Comparison of ENCODE assay signal across 28 cellular contexts in genomic region chr7:71278301-71278700, GRCh38.
"Had no signal": no experiment of that assay in that cellular context is flagged by ENCODE, and none has a peak within 500 bp of the region (broad histone marks: within the 10 kb centered on the region; RNA-seq: fewer than 3 reads in every experiment).

No MANE protein-coding gene starts in this region.

- H3K27me3 Mint-ChIP-seq: activated naive CD8-positive, alpha-beta T cell; dendritic cell treated with granulocyte-macrophage colony-stimulating factor and Interleukin-4, amounts not matched to agents 40 ng/mL and 50 ng/mL, for 4 days; natural killer cell treated with Interleukin-12 subunit alpha and Interleukin-12 subunit beta and Interleukin-15 and Interleukin-18, amount 100 ng/mL, for 72 hours; stimulated activated memory B cell treated with anti-CD40 and anti-IgM and Interleukin-4, amounts not matched to agents 10 μg/mL and 1 μg/mL and 100 μg/mL, for 72 hours; stimulated activated naive CD8-positive, alpha-beta T cell treated with anti-CD3 and anti-CD28 coated beads, Interleukin-15, amount 100 ng/mL, for 72 hours had no signal

- H3K27ac Mint-ChIP-seq: activated naive CD8-positive, alpha-beta T cell; dendritic cell treated with granulocyte-macrophage colony-stimulating factor and Interleukin-4, amounts not matched to agents 40 ng/mL and 50 ng/mL, for 4 days; natural killer cell treated with Interleukin-12 subunit alpha and Interleukin-12 subunit beta and Interleukin-15 and Interleukin-18, amount 100 ng/mL, for 72 hours; stimulated activated memory B cell treated with anti-CD40 and anti-IgM and Interleukin-4, amounts not matched to agents 10 μg/mL and 1 μg/mL and 100 μg/mL, for 72 hours; stimulated activated naive CD8-positive, alpha-beta T cell treated with anti-CD3 and anti-CD28 coated beads, Interleukin-15, amount 100 ng/mL, for 72 hours; T-helper 1 cell treated with Interleukin-12 subunit alpha and Interleukin-12 subunit beta and Interleukin-4 antibody, amounts not matched to agents 30 μg/mL and 1 μg/mL, for 36 hours; type B pancreatic cell had no signal

- H3K4me3 Mint-ChIP-seq: activated naive CD8-positive, alpha-beta T cell; dendritic cell treated with granulocyte-macrophage colony-stimulating factor and Interleukin-4, amounts not matched to agents 40 ng/mL and 50 ng/mL, for 4 days; natural killer cell treated with Interleukin-12 subunit alpha and Interleukin-12 subunit beta and Interleukin-15 and Interleukin-18, amount 100 ng/mL, for 72 hours; stimulated activated memory B cell treated with anti-CD40 and anti-IgM and Interleukin-4, amounts not matched to agents 10 μg/mL and 1 μg/mL and 100 μg/mL, for 72 hours; stimulated activated naive CD8-positive, alpha-beta T cell treated with anti-CD3 and anti-CD28 coated beads, Interleukin-15, amount 100 ng/mL, for 72 hours; T-helper 1 cell treated with Interleukin-12 subunit alpha and Interleukin-12 subunit beta and Interleukin-4 antibody, amounts not matched to agents 30 μg/mL and 1 μg/mL, for 36 hours; type B pancreatic cell had no signal

- ATAC-seq: left lobe of liver; natural killer cell treated with Interleukin-12 subunit alpha and Interleukin-12 subunit beta and Interleukin-15 and Interleukin-18, amount 100 ng/mL, for 72 hours; stimulated activated memory B cell treated with anti-CD40 and anti-IgM and Interleukin-4, amounts not matched to agents 10 μg/mL and 1 μg/mL and 100 μg/mL, for 72 hours; stimulated activated naive CD8-positive, alpha-beta T cell treated with anti-CD3 and anti-CD28 coated beads, Interleukin-15, amount 100 ng/mL, for 72 hours had no signal

- H3K4me1 ChIP-seq: uterus had no signal

- H3K36me3 ChIP-seq: brain microvascular endothelial cell, uterus had no signal

- H3K27ac ChIP-seq: brain microvascular endothelial cell, epithelial cell of prostate, uterus, VCaP had no signal

- H3K4me1 Mint-ChIP-seq: stimulated activated memory B cell treated with anti-CD40 and anti-IgM and Interleukin-4, amounts not matched to agents 10 μg/mL and 1 μg/mL and 100 μg/mL, for 72 hours; stimulated activated naive CD8-positive, alpha-beta T cell treated with anti-CD3 and anti-CD28 coated beads, Interleukin-15, amount 100 ng/mL, for 72 hours had no signal

- H3K9me3 ChIP-seq: uterus had no signal

- H3K4me3 ChIP-seq: lung, smooth muscle cell, uterus had no signal

- DNase-seq: activated CD4-positive, alpha-beta T cell treated with anti-CD3 and anti-CD28 coated beads for 48 hours; activated CD4-positive, alpha-beta T cell treated with anti-CD3 and anti-CD28 coated beads, Interleukin-2, amount 50 U/mL, for 48 hours; activated CD8-positive, alpha-beta memory T cell treated with anti-CD3 and anti-CD28 coated beads for 24 hours; activated effector memory CD4-positive, alpha-beta T cell treated with Interleukin-2 at 50 U/mL for 16 hours; activated naive CD4-positive, alpha-beta T cell treated with Interleukin-2 at 50 U/mL for 16 hours; anterior cingulate cortex; brain microvascular endothelial cell; central memory CD4-positive, alpha-beta T cell; mesendoderm; stimulated activated CD4-positive, alpha-beta T cell treated with anti-CD3 and anti-CD28 coated beads, Interleukin-1b, Interleukin-23, amount 100 ng/mL, for 48 hours; stimulated activated CD4-positive, alpha-beta T cell treated with anti-CD3 and anti-CD28 coated beads, Interleukin-4, amount 100 ng/mL, for 4 hours; stimulated activated CD8-positive, alpha-beta memory T cell treated with anti-CD3 and anti-CD28 coated beads, Interleukin-4, amount 100 ng/mL, for 48 hours; stimulated activated naive CD8-positive, alpha-beta T cell treated with anti-CD3 and anti-CD28 coated beads, Interleukin-15, amount 100 ng/mL, for 72 hours; substantia nigra; SW 1271; T-helper 9 cell; uterus had no signal

- H3K9me3 Mint-ChIP-seq: type B pancreatic cell had no signal

- H3K27me3 ChIP-seq: brain microvascular endothelial cell, uterus had no signal

- H3K36me3 Mint-ChIP-seq: activated naive CD8-positive, alpha-beta T cell; stimulated activated memory B cell treated with anti-CD40 and anti-IgM and Interleukin-4, amounts not matched to agents 10 μg/mL and 1 μg/mL and 100 μg/mL, for 72 hours had no signal
